In genomic region chr2:73886357-73886756, GRCh38 we compare ENCODE assay signal across 20 cellular contexts. TPM values are rescaled to one million over a fixed set of nuclear protein-coding genes. Genes with fewer than 3 reads are reported as not detected.
DNase-seq lines count a peak whose midpoint lies in the region; ATAC-seq lines count a peak whose summit lies in the region.
"Had no signal": no experiment of that assay in that cellular context is flagged by ENCODE, and none has a peak within 500 bp of the region (broad histone marks: within the 10 kb centered on the region; RNA-seq: fewer than 3 reads in every experiment).

No MANE protein-coding gene starts in this region.

- no peaks in the 10 kb centered on the region; the same call in 1 of the 2 replicates for H3K27me3 ChIP-seq in HAP-1 (ENCODE audit: low read depth)
- no peaks in the 10 kb centered on the region for H3K27me3 ChIP-seq in aorta (ENCODE audit: control insufficient read depth in 1 of 2, insufficient read depth in 2 of 2, low read length in 1 of 2)
- H3K27me3 ChIP-seq: cardiac muscle cell, gastrocnemius medialis had no signal

- DNase-seq in activated T-cell treated with anti-CD3 and anti-CD28 coated beads for 24 hours (ENCODE audit: low read depth) (peak; percentile 54), HCEC 1CT (no peak), HAP-1 (ENCODE audit: low spot score in 2 of 2) (no peak), aorta (no peak)
- no peak for DNase-seq in activated T-cell treated with anti-CD3 and anti-CD28 coated beads, Interleukin-2, amount 50 U/mL, for 1 hour
- DNase-seq in activated naive CD4-positive, alpha-beta T cell treated with anti-CD3 and anti-CD28 coated beads, Interleukin-2, amount 50 U/mL, for 16 hours: peak; percentile 44
- peak; percentile 59 for DNase-seq in stimulated activated CD4-positive, alpha-beta T cell treated with anti-CD3 and anti-CD28 coated beads, Interleukin-1b, Interleukin-23, amount 100 ng/mL, for 48 hours
- peak; percentile 70 for DNase-seq in stimulated activated naive CD8-positive, alpha-beta T cell treated with anti-CD3 and anti-CD28 coated beads, Interleukin-15, Interleukin-2, amounts not matched to agents 100 U/mL and 50 U/mL, for 24 hours
- DNase-seq: dorsolateral prefrontal cortex, gastrocnemius medialis, KBM-7, left cardiac atrium, NCI-H2107, NCI-H526 treated with DMSO at 0.1 percent for 48 hours, right cardiac atrium, SIG-M5 had no signal

- WGBS in aorta, 2 donors: 86 to 92% methylated on average over 4 of the region's 4 CpGs

- H3K36me3 ChIP-seq in HAP-1 (replicated peaks) (no peaks in the 10 kb centered on the region), aorta (ENCODE audit: control insufficient read depth in 1 of 2, insufficient read depth in 2 of 2, low read length in 1 of 2) (no peaks in the 10 kb centered on the region)
- H3K36me3 ChIP-seq: cardiac muscle cell, gastrocnemius medialis, neutrophil had no signal

- ATAC-seq in stimulated activated naive CD8-positive, alpha-beta T cell treated with anti-CD3 and anti-CD28 coated beads, Interleukin-15, Interleukin-2, amounts not matched to agents 100 U/mL and 50 U/mL, for 24 hours: peak; percentile 92
- ATAC-seq in aorta (ENCODE audit: low FRiP score): no peak
- ATAC-seq: gastrocnemius medialis, left cardiac atrium, right cardiac atrium had no signal

- H3K27ac ChIP-seq in aorta (ENCODE audit: low read depth in 1 of 2, low read length in 2 of 2): no peak overlapping the region
- H3K27ac ChIP-seq: cardiac muscle cell, dorsolateral prefrontal cortex, gastrocnemius medialis, neutrophil had no signal

- in situ Hi-C loops in HAP-1 (cut with MboI; ENCODE audit: low sequenced_read_pairs): no loop called here

- H3K9me3 ChIP-seq in HAP-1 (no peaks in the 10 kb centered on the region), aorta (ENCODE audit: control insufficient read depth, low read length) (no peaks in the 10 kb centered on the region)
- H3K9me3 ChIP-seq: gastrocnemius medialis, neutrophil had no signal

- peaks cover 6% of the 10 kb centered on the region; the same call in 1 of the 2 replicates for H3K4me1 ChIP-seq in HAP-1
- H3K4me1 ChIP-seq in aorta (ENCODE audit: control insufficient read depth in 1 of 2, insufficient read depth in 2 of 2, low read length in 2 of 2): no peaks in the 10 kb centered on the region
- H3K4me1 ChIP-seq: gastrocnemius medialis had no signal

- intact Hi-C loops in aorta (cut with DNase I): no loop called here

- H3K4me3 ChIP-seq in HAP-1 (no peak overlapping the region), aorta (ENCODE audit: low read length in 2 of 2) (no peak overlapping the region)
- H3K4me3 ChIP-seq: cardiac muscle cell, dorsolateral prefrontal cortex, gastrocnemius medialis had no signal

RNA-seq across cellular contexts. Expression of gene ACTG2, which starts 6.5 kb away (rescaled TPM):
- 1,000 to 10,000 TPM in 1 of 2 donors, 100 to 1,000 TPM in 1; 416 to 1,843 TPM for total RNA-seq in aorta
- polyA plus RNA-seq in aorta: 100 to 1,000 TPM; 119 to 301 TPM
- total RNA-seq: epithelial cell of proximal tubule; T-helper 2 cell treated with Interferon-gamma antibody and Interleukin-4, amounts not matched to agents 100 ng/mL and 5 ng/mL, for 36 hours had no signal

RNA-seq across cellular contexts. Expression of gene DGUOK, which starts 40.3 kb away (rescaled TPM):
- 10 to 100 TPM; 47.5 to 49.8 TPM for total RNA-seq in aorta
- 10 to 100 TPM; 85.5 to 86.7 TPM for polyA plus RNA-seq in aorta

RNA-seq across cellular contexts. Expression of gene STAMBP, which starts 57.6 kb away (rescaled TPM):
- total RNA-seq in aorta: 10 to 100 TPM; 32.4 to 33.2 TPM
- 10 to 100 TPM; 32.3 to 43.5 TPM for polyA plus RNA-seq in aorta

Comparison
In these comparisons a context has a peak if more than half of its experiments do, and no peak if none do; other contexts are left out.
1. DNase-seq: peak in activated T-cell treated with anti-CD3 and anti-CD28 coated beads for 24 hours (single experiment), activated naive CD4-positive, alpha-beta T cell treated with anti-CD3 and anti-CD28 coated beads, Interleukin-2, amount 50 U/mL, for 16 hours (single experiment), stimulated activated CD4-positive, alpha-beta T cell treated with anti-CD3 and anti-CD28 coated beads, Interleukin-1b, Interleukin-23, amount 100 ng/mL, for 48 hours (single experiment) and stimulated activated naive CD8-positive, alpha-beta T cell treated with anti-CD3 and anti-CD28 coated beads, Interleukin-15, Interleukin-2, amounts not matched to agents 100 U/mL and 50 U/mL, for 24 hours (single experiment); none in activated T-cell treated with anti-CD3 and anti-CD28 coated beads, Interleukin-2, amount 50 U/mL, for 1 hour (single experiment), HCEC 1CT (single experiment), HAP-1 (0 of 2) and aorta (0 of 2).